In the genomic region with DNA sequence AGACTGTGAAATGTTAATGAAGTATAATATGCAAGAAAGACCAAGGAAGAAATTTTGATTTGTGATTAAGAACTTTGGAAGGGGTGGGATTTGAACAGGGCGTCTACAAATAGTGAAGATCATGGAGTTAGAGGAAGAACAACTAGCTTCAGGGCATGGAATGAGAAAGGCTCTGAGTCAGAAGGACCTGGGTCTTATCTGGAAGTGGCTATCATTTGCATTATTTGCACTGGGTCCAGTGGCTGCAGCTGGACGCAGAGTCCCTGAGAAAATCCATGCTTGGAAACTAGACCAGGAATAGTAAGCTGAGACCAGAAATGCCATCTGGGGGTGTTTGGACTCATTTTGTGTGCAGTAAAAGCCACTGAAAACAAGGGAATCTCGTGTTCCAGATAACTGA, we compare ENCODE assay signal across 23 cellular contexts.
"Had no signal": no experiment of that assay in that cellular context is flagged by ENCODE, and none has a peak within 500 bp of the region (broad histone marks: within the 10 kb centered on the region; RNA-seq: fewer than 3 reads in every experiment).

No MANE protein-coding gene starts in this region.

- H3K9me3 Mint-ChIP-seq: nephron had no signal

- H3K36me3 Mint-ChIP-seq: stimulated activated effector memory CD8-positive, alpha-beta T cell treated with anti-CD3 and anti-CD28 coated beads, Interleukin-12 subunit alpha, Interleukin-12 subunit beta, amount 100 ng/mL, for 72 hours had no signal

- H3K27ac ChIP-seq: epithelial cell of prostate, esophagus muscularis mucosa, gastroesophageal sphincter, pancreas, prostate gland, tibial artery, upper lobe of right lung, vagina had no signal

- DNase-seq: cortex of kidney; effector memory CD4-positive, alpha-beta T cell; glutamatergic neuron; left ventricle myocardium superior; mesenchymal stem cell; midbrain; occipital lobe; pancreas; small intestine; stimulated activated CD4-positive, alpha-beta T cell treated with anti-CD3 and anti-CD28 coated beads, Interleukin-4, amount 100 ng/mL, for 1 hour; stimulated activated CD8-positive, alpha-beta memory T cell treated with anti-CD3 and anti-CD28 coated beads, Interleukin-4, amount 100 ng/mL, for 48 hours; stimulated activated naive CD8-positive, alpha-beta T cell treated with anti-CD3 and anti-CD28 coated beads, Interleukin-15, Interleukin-2, amounts not matched to agents 100 U/mL and 50 U/mL, for 24 hours; tibial artery; upper lobe of right lung had no signal

- H3K4me3 ChIP-seq: esophagus muscularis mucosa, gastroesophageal sphincter, lung, pancreas, prostate gland, tibial artery, upper lobe of right lung, vagina had no signal

- H3K36me3 ChIP-seq: esophagus muscularis mucosa, gastroesophageal sphincter, pancreas, prostate gland, tibial artery, upper lobe of right lung, vagina had no signal

- H3K9me3 ChIP-seq: esophagus muscularis mucosa, gastroesophageal sphincter, pancreas, prostate gland, tibial artery, upper lobe of right lung, vagina had no signal

- H3K27me3 ChIP-seq: esophagus muscularis mucosa, gastroesophageal sphincter, pancreas, tibial artery, upper lobe of right lung, vagina had no signal

- H3K4me1 ChIP-seq: pancreas, prostate gland had no signal

- ATAC-seq: gastroesophageal sphincter; stimulated activated effector memory CD8-positive, alpha-beta T cell treated with anti-CD3 and anti-CD28 coated beads, Interleukin-12 subunit alpha, Interleukin-12 subunit beta, amount 100 ng/mL, for 72 hours; stimulated activated naive CD8-positive, alpha-beta T cell treated with anti-CD3 and anti-CD28 coated beads, Interleukin-15, Interleukin-2, amounts not matched to agents 100 U/mL and 50 U/mL, for 24 hours had no signal

- H3K4me3 Mint-ChIP-seq: nephron; stimulated activated effector memory CD8-positive, alpha-beta T cell treated with anti-CD3 and anti-CD28 coated beads, Interleukin-12 subunit alpha, Interleukin-12 subunit beta, amount 100 ng/mL, for 72 hours had no signal

- H3K4me1 Mint-ChIP-seq: stimulated activated effector memory CD8-positive, alpha-beta T cell treated with anti-CD3 and anti-CD28 coated beads, Interleukin-12 subunit alpha, Interleukin-12 subunit beta, amount 100 ng/mL, for 72 hours had no signal

- H3K27ac Mint-ChIP-seq: nephron; stimulated activated effector memory CD8-positive, alpha-beta T cell treated with anti-CD3 and anti-CD28 coated beads, Interleukin-12 subunit alpha, Interleukin-12 subunit beta, amount 100 ng/mL, for 72 hours had no signal

- FAIRE-seq: keratinocyte, pancreas, small intestine had no signal
